In the genomic region with DNA sequence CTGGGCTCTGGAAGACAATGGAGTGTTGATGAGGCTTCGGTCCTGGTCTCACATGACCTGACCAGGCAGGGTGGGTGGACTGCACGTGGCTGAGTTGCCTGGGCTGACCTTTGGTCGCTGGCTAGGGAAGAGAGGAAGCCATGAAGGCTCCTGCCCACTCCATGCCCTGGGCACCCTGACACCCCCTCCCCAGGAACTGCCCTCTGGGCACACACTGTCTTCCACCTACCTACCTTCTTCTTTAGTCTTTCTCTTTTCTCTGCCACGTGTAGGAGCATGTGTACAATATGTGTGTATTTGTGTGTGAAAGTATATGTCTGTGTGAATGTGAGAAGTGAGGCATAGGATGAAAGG, we compare ENCODE assay signal across 26 cellular contexts. TPM values are rescaled to one million over a fixed set of nuclear protein-coding genes. Genes with fewer than 3 reads are reported as not detected.
DNase-seq lines count a peak whose midpoint lies in the region; ATAC-seq lines count a peak whose summit lies in the region.
"Had no signal": no experiment of that assay in that cellular context is flagged by ENCODE, and none has a peak within 500 bp of the region (broad histone marks: within the 10 kb centered on the region; RNA-seq: fewer than 3 reads in every experiment).

No MANE protein-coding gene starts in this region.

- no peak for DNase-seq in activated CD4-positive, alpha-beta memory T cell treated with anti-CD3 and anti-CD28 coated beads for 36 hours
- no peak for DNase-seq in activated CD4-positive, alpha-beta memory T cell treated with anti-CD3 and anti-CD28 coated beads, Interleukin-2, amount 10 ng/mL, durations not matched to agents 7 days and 5 days
- DNase-seq in SK-MEL-5 (ENCODE audit: low read depth, low spot score), result peak; percentile 93
- peak; percentile 4 for DNase-seq in epidermal melanocyte (ENCODE audit: insufficient read length, low spot score)
- no peak for DNase-seq in stimulated activated effector memory CD8-positive, alpha-beta T cell treated with anti-CD3 and anti-CD28 coated beads, Interleukin-12 subunit alpha, Interleukin-12 subunit beta, amount 100 ng/mL, for 72 hours (ENCODE audit: low spot score in 2 of 2)
- no peak for DNase-seq in NCI-H446 treated with DMSO at 0.1 percent for 48 hours (lab: John Stamatoyannopoulos, UW)
- DNase-seq: activated B cell treated with CpG ODN at 0.5 μM for 24 hours; activated T-cell treated with anti-CD3 and anti-CD28 coated beads, Interleukin-2, amount 50 U/mL, for 48 hours; cerebellar nuclear complex; erythroblast; foreskin fibroblast; left ventricle myocardium inferior; midbrain; NCI-H1105 treated with DMSO at 0.1 percent for 48 hours; NCI-H524; SK-N-SH; stimulated activated naive CD4-positive, alpha-beta T cell treated with Interleukin-2 at 50 U/mL for 16 hours; T-helper 9 cell had no signal

- H3K27me3 Mint-ChIP-seq in activated CD4-positive, alpha-beta memory T cell treated with anti-CD3 and anti-CD28 coated beads for 36 hours, result no peaks in the 10 kb centered on the region
- no peaks in the 10 kb centered on the region for H3K27me3 Mint-ChIP-seq in activated CD4-positive, alpha-beta memory T cell treated with anti-CD3 and anti-CD28 coated beads, Interleukin-2, amount 10 ng/mL, durations not matched to agents 7 days and 5 days

- intact Hi-C loops in activated CD4-positive, alpha-beta memory T cell treated with anti-CD3 and anti-CD28 coated beads for 36 hours (cut with micrococcal nuclease), result loop anchor here (10.0 kb wide), 1 partner anchor 1163 kb away; no protein-coding TSS in a partner anchor

- POLR2A ChIA-PET in activated CD4-positive, alpha-beta memory T cell treated with anti-CD3 and anti-CD28 coated beads for 36 hours (lab: Charles Lee), result no interaction called here
- POLR2A ChIA-PET in activated CD4-positive, alpha-beta memory T cell treated with anti-CD3 and anti-CD28 coated beads, Interleukin-2, amount 10 ng/mL, durations not matched to agents 7 days and 5 days (lab: Charles Lee), result no interaction called here

- CTCF ChIA-PET in activated CD4-positive, alpha-beta memory T cell treated with anti-CD3 and anti-CD28 coated beads for 36 hours (lab: Charles Lee), result no interaction called here
- CTCF ChIA-PET in activated CD4-positive, alpha-beta memory T cell treated with anti-CD3 and anti-CD28 coated beads, Interleukin-2, amount 10 ng/mL, durations not matched to agents 7 days and 5 days (lab: Charles Lee), result no interaction called here

- peaks cover 3% of the 10 kb centered on the region for H3K36me3 Mint-ChIP-seq in activated CD4-positive, alpha-beta memory T cell treated with anti-CD3 and anti-CD28 coated beads for 36 hours
- no peaks in the 10 kb centered on the region for H3K36me3 Mint-ChIP-seq in activated CD4-positive, alpha-beta memory T cell treated with anti-CD3 and anti-CD28 coated beads, Interleukin-2, amount 10 ng/mL, durations not matched to agents 7 days and 5 days (ENCODE audit: low read depth)
- peaks cover 24% of the 10 kb centered on the region for H3K36me3 Mint-ChIP-seq in stimulated activated effector memory CD8-positive, alpha-beta T cell treated with anti-CD3 and anti-CD28 coated beads, Interleukin-12 subunit alpha, Interleukin-12 subunit beta, amount 100 ng/mL, for 72 hours
- H3K36me3 Mint-ChIP-seq: activated naive CD4-positive, alpha-beta T cell treated with anti-CD3 and anti-CD28 coated beads, Interleukin-2, amount 50 U/mL, for 72 hours; type B pancreatic cell had no signal

- ATAC-seq in stimulated activated effector memory CD8-positive, alpha-beta T cell treated with anti-CD3 and anti-CD28 coated beads, Interleukin-12 subunit alpha, Interleukin-12 subunit beta, amount 100 ng/mL, for 72 hours, result no peak
- ATAC-seq in GM21723 (IDR thresholded peaks at IDR 0.05; ENCODE audit: unreplicated experiment), result no peak
- ATAC-seq in GM18520 (IDR thresholded peaks at IDR 0.05; ENCODE audit: unreplicated experiment), result no peak
- ATAC-seq: activated naive CD4-positive, alpha-beta T cell treated with anti-CD3 and anti-CD28 coated beads, Interleukin-2, amount 50 U/mL, for 72 hours had no signal

- no peaks in the 10 kb centered on the region for H3K9me3 Mint-ChIP-seq in activated CD4-positive, alpha-beta memory T cell treated with anti-CD3 and anti-CD28 coated beads for 36 hours
- no peaks in the 10 kb centered on the region for H3K9me3 Mint-ChIP-seq in activated CD4-positive, alpha-beta memory T cell treated with anti-CD3 and anti-CD28 coated beads, Interleukin-2, amount 10 ng/mL, durations not matched to agents 7 days and 5 days
- H3K9me3 Mint-ChIP-seq in stimulated activated effector memory CD8-positive, alpha-beta T cell treated with anti-CD3 and anti-CD28 coated beads, Interleukin-12 subunit alpha, Interleukin-12 subunit beta, amount 100 ng/mL, for 72 hours, result no peaks in the 10 kb centered on the region
- H3K9me3 Mint-ChIP-seq: activated B cell treated with CpG ODN at 0.5 μM for 24 hours; activated naive CD4-positive, alpha-beta T cell treated with anti-CD3 and anti-CD28 coated beads, Interleukin-2, amount 50 U/mL, for 72 hours; nephron; type B pancreatic cell had no signal

- H3K4me3 Mint-ChIP-seq in activated CD4-positive, alpha-beta memory T cell treated with anti-CD3 and anti-CD28 coated beads for 36 hours, result no peak overlapping the region
- no peak overlapping the region for H3K4me3 Mint-ChIP-seq in activated CD4-positive, alpha-beta memory T cell treated with anti-CD3 and anti-CD28 coated beads, Interleukin-2, amount 10 ng/mL, durations not matched to agents 7 days and 5 days
- H3K4me3 Mint-ChIP-seq in stimulated activated effector memory CD8-positive, alpha-beta T cell treated with anti-CD3 and anti-CD28 coated beads, Interleukin-12 subunit alpha, Interleukin-12 subunit beta, amount 100 ng/mL, for 72 hours, result no peak overlapping the region
- H3K4me3 Mint-ChIP-seq: activated B cell treated with CpG ODN at 0.5 μM for 24 hours, B cell, nephron, type B pancreatic cell had no signal

- in situ Hi-C loops in SK-MEL-5 (cut with HindIII; ENCODE audit: low pct_unique_long_range_greater_than_20kb, low sequenced_read_pairs), result no loop called here

- peak overlapping the region; percentile 48 for H3K27ac Mint-ChIP-seq in activated CD4-positive, alpha-beta memory T cell treated with anti-CD3 and anti-CD28 coated beads for 36 hours
- H3K27ac Mint-ChIP-seq in activated CD4-positive, alpha-beta memory T cell treated with anti-CD3 and anti-CD28 coated beads, Interleukin-2, amount 10 ng/mL, durations not matched to agents 7 days and 5 days, result no peak overlapping the region
- peak overlapping the region; percentile 91 for H3K27ac Mint-ChIP-seq in stimulated activated effector memory CD8-positive, alpha-beta T cell treated with anti-CD3 and anti-CD28 coated beads, Interleukin-12 subunit alpha, Interleukin-12 subunit beta, amount 100 ng/mL, for 72 hours
- H3K27ac Mint-ChIP-seq: activated B cell treated with CpG ODN at 0.5 μM for 24 hours, B cell, type B pancreatic cell had no signal

- H3K4me1 Mint-ChIP-seq in activated CD4-positive, alpha-beta memory T cell treated with anti-CD3 and anti-CD28 coated beads for 36 hours (ENCODE audit: low read depth), result peaks cover 51% of the 10 kb centered on the region
- H3K4me1 Mint-ChIP-seq in activated CD4-positive, alpha-beta memory T cell treated with anti-CD3 and anti-CD28 coated beads, Interleukin-2, amount 10 ng/mL, durations not matched to agents 7 days and 5 days, result peaks cover 51% of the 10 kb centered on the region
- H3K4me1 Mint-ChIP-seq in stimulated activated effector memory CD8-positive, alpha-beta T cell treated with anti-CD3 and anti-CD28 coated beads, Interleukin-12 subunit alpha, Interleukin-12 subunit beta, amount 100 ng/mL, for 72 hours, result peaks cover 54% of the 10 kb centered on the region

RNA-seq across cellular contexts. Expression of gene POU3F1, which starts 15.1 kb away (rescaled TPM):
- total RNA-seq in activated CD4-positive, alpha-beta memory T cell treated with anti-CD3 and anti-CD28 coated beads for 36 hours, result under 1 TPM; 0.26 to 0.36 TPM
- not detected for total RNA-seq in activated CD4-positive, alpha-beta memory T cell treated with anti-CD3 and anti-CD28 coated beads, Interleukin-2, amount 10 ng/mL, durations not matched to agents 7 days and 5 days
- 3.0 and 4.0 TPM in 2 replicates for total RNA-seq in SK-MEL-5 (2014; rRNA removed; shearing (Covaris generic))
- 3.7 and 5.1 TPM in 2 replicates for polyA plus RNA-seq in SK-MEL-5 (2015; cell fraction: cytosol; rRNA removed)
- polyA plus RNA-seq in SK-MEL-5 (2015; cell fraction: nucleus; rRNA removed), result 0.76 and 2.8 TPM in 2 replicates
- total RNA-seq: activated naive CD4-positive, alpha-beta T cell treated with anti-CD3 and anti-CD28 coated beads, Interleukin-2, amount 50 U/mL, for 72 hours; pulmonary artery endothelial cell; smooth muscle cell had no signal
- polyA plus RNA-seq: SK-N-SH had no signal

RNA-seq across cellular contexts. Expression of gene UTP11, which starts 19.0 kb away (rescaled TPM):
- total RNA-seq in activated CD4-positive, alpha-beta memory T cell treated with anti-CD3 and anti-CD28 coated beads for 36 hours, result 10 to 100 TPM; 51.2 to 52.3 TPM
- total RNA-seq in activated CD4-positive, alpha-beta memory T cell treated with anti-CD3 and anti-CD28 coated beads, Interleukin-2, amount 10 ng/mL, durations not matched to agents 7 days and 5 days, result 10 to 100 TPM; 29.1 to 33.2 TPM
- 73.1 and 79.0 TPM in 2 replicates for total RNA-seq in SK-MEL-5 (2014; rRNA removed; shearing (Covaris generic))
- 60.9 and 62.2 TPM in 2 replicates for polyA plus RNA-seq in SK-MEL-5 (2015; cell fraction: cytosol; rRNA removed)
- polyA plus RNA-seq in SK-MEL-5 (2015; cell fraction: nucleus; rRNA removed), result 17.1 and 24.8 TPM in 2 replicates

RNA-seq across cellular contexts. Expression of gene FHL3, which starts 26.2 kb away (rescaled TPM):
- 10 to 100 TPM; 14.4 to 14.7 TPM for total RNA-seq in activated CD4-positive, alpha-beta memory T cell treated with anti-CD3 and anti-CD28 coated beads for 36 hours
- 1 to 10 TPM; 9.1 to 9.8 TPM for total RNA-seq in activated CD4-positive, alpha-beta memory T cell treated with anti-CD3 and anti-CD28 coated beads, Interleukin-2, amount 10 ng/mL, durations not matched to agents 7 days and 5 days
- total RNA-seq in SK-MEL-5 (2014; rRNA removed; shearing (Covaris generic)), result 6.1 and 7.1 TPM in 2 replicates
- polyA plus RNA-seq in SK-MEL-5 (2015; cell fraction: cytosol; rRNA removed), result 18.3 and 20.0 TPM in 2 replicates
- polyA plus RNA-seq in SK-MEL-5 (2015; cell fraction: nucleus; rRNA removed), result 8.6 and 12.2 TPM in 2 replicates

RNA-seq across cellular contexts. Expression of gene SF3A3, which starts 41.7 kb away (rescaled TPM):
- 10 to 100 TPM; 93.5 to 94.4 TPM for total RNA-seq in activated CD4-positive, alpha-beta memory T cell treated with anti-CD3 and anti-CD28 coated beads for 36 hours
- total RNA-seq in activated CD4-positive, alpha-beta memory T cell treated with anti-CD3 and anti-CD28 coated beads, Interleukin-2, amount 10 ng/mL, durations not matched to agents 7 days and 5 days, result 10 to 100 TPM; 72.1 to 74.3 TPM
- total RNA-seq in SK-MEL-5 (2014; rRNA removed; shearing (Covaris generic)), result 105 and 107 TPM in 2 replicates
- polyA plus RNA-seq in SK-MEL-5 (2015; cell fraction: cytosol; rRNA removed), result 57.8 and 66.1 TPM in 2 replicates
- 49.3 and 57.5 TPM in 2 replicates for polyA plus RNA-seq in SK-MEL-5 (2015; cell fraction: nucleus; rRNA removed)

Comparison
In these comparisons a context has a peak if more than half of its experiments do, and no peak if none do; other contexts are left out.
1. DNase-seq: peak in SK-MEL-5 (single experiment) and epidermal melanocyte (single experiment); none in activated CD4-positive, alpha-beta memory T cell treated with anti-CD3 and anti-CD28 coated beads for 36 hours (single experiment), activated CD4-positive, alpha-beta memory T cell treated with anti-CD3 and anti-CD28 coated beads, Interleukin-2, amount 10 ng/mL, durations not matched to agents 7 days and 5 days (single experiment), stimulated activated effector memory CD8-positive, alpha-beta T cell treated with anti-CD3 and anti-CD28 coated beads, Interleukin-12 subunit alpha, Interleukin-12 subunit beta, amount 100 ng/mL, for 72 hours (0 of 2) and NCI-H446 treated with DMSO at 0.1 percent for 48 hours (single experiment).